In genomic region chr6:73461537-73462350, GRCh38 we compare ENCODE assay signal across 1 cellular context.
TF ChIP-seq lines count a peak whose summit lies in the region.

Gene MTO1 (plus strand): TSS chr6:73461737. CDS start chr6:73461855, 118 bp downstream.

TF ChIP-seq in HepG2, 621 proteins besides CTCF, POLR2A, EP300 and RAD21 (continued from another document and continues in another):
- TF ChIP-seq BHLHE40 (IDR thresholded peaks at IDR 0.05; ENCODE audit: low read length) (no peak), ZNF431 (CRISPR knock-in tag; IDR thresholded peaks at IDR 0.05; ENCODE audit: borderline replicate concordance, low read depth) (peak; percentile 77; the same call in 1 of the 2 replicates), PRDM4 (CRISPR knock-in tag; IDR thresholded peaks at IDR 0.05; ENCODE audit: borderline replicate concordance) (no peak), JUND (CRISPR knock-in tag; IDR thresholded peaks at IDR 0.05) (0 out of 2 replicates have a peak, but pooled peaks have one; percentile 31), ZBTB7A (CRISPR knock-in tag; IDR thresholded peaks at IDR 0.05) (peak; percentile 43), ZNF296 (CRISPR knock-in tag; conservative IDR thresholded peaks at IDR 0.05) (peak; percentile 24; the same call in 1 of the 2 replicates), TAF15 (IDR thresholded peaks at IDR 0.05; ENCODE audit: low read depth, low read length, poor library complexity, severe bottlenecking) (no peak), RELA (CRISPR knock-in tag; IDR thresholded peaks at IDR 0.05) (no peak; the same call in 1 of the 2 replicates), ZNF724P (CRISPR knock-in tag; IDR thresholded peaks at IDR 0.05; ENCODE audit: borderline replicate concordance) (0 out of 2 replicates have a peak, but pooled peaks have one; percentile 28), SIX1 (CRISPR knock-in tag; IDR thresholded peaks at IDR 0.05; ENCODE audit: borderline replicate concordance) (no peak), ZNF776 (CRISPR knock-in tag; IDR thresholded peaks at IDR 0.05) (no peak), ZNF780A (CRISPR knock-in tag; IDR thresholded peaks at IDR 0.05) (0 out of 2 replicates have a peak, but pooled peaks have one; percentile 48), ZNF383 (CRISPR knock-in tag; IDR thresholded peaks at IDR 0.05; ENCODE audit: borderline replicate concordance) (no peak), KDM5A (IDR thresholded peaks at IDR 0.05; ENCODE audit: borderline replicate concordance, low read length) (peak; percentile 75), ZNF318 (CRISPR knock-in tag; IDR thresholded peaks at IDR 0.05) (peak; percentile 68; the same call in 1 of the 2 replicates), JARID2 (CRISPR knock-in tag; IDR thresholded peaks at IDR 0.05; ENCODE audit: insufficient replicate concordance) (no peak), TFDP2 (CRISPR knock-in tag; IDR thresholded peaks at IDR 0.05) (peak; percentile 58), SSRP1 (CRISPR knock-in tag; IDR thresholded peaks at IDR 0.05) (0 out of 2 replicates have a peak, but pooled peaks have one; percentile 27), ZBTB44 (CRISPR knock-in tag; IDR thresholded peaks at IDR 0.05) (no peak), CBX5 (CRISPR knock-in tag; IDR thresholded peaks at IDR 0.05; ENCODE audit: borderline replicate concordance) (0 out of 2 replicates have a peak, but pooled peaks have one; percentile 34), SCMH1 (CRISPR knock-in tag; IDR thresholded peaks at IDR 0.05; ENCODE audit: borderline replicate concordance) (no peak), ZNF331 (CRISPR knock-in tag; IDR thresholded peaks at IDR 0.05) (0 out of 2 replicates have a peak, but pooled peaks have one; percentile 16), ZNF274 (CRISPR knock-in tag; IDR thresholded peaks at IDR 0.05) (peak; percentile 72), MIER3 (CRISPR knock-in tag; IDR thresholded peaks at IDR 0.05; ENCODE audit: borderline replicate concordance) (0 out of 2 replicates have a peak, but pooled peaks have one; percentile 20), ZNF557 (CRISPR knock-in tag; IDR thresholded peaks at IDR 0.05) (0 out of 2 replicates have a peak, but pooled peaks have one; percentile 32), NFE2L1 (CRISPR knock-in tag; IDR thresholded peaks at IDR 0.05; ENCODE audit: borderline replicate concordance) (no peak), HNRNPUL1 (IDR thresholded peaks at IDR 0.05; ENCODE audit: low read depth, low read length) (no peak), NCOA5 (CRISPR knock-in tag; IDR thresholded peaks at IDR 0.05) (no peak), HOXA9 (CRISPR knock-in tag; IDR thresholded peaks at IDR 0.05; ENCODE audit: borderline replicate concordance) (no peak), ZNF275 (CRISPR knock-in tag; IDR thresholded peaks at IDR 0.05; ENCODE audit: borderline replicate concordance) (no peak), ZZZ3 (CRISPR knock-in tag; IDR thresholded peaks at IDR 0.05; ENCODE audit: borderline replicate concordance) (no peak), ZNF256 (CRISPR knock-in tag; conservative IDR thresholded peaks at IDR 0.05) (no peak), TP53 (CRISPR knock-in tag; conservative IDR thresholded peaks at IDR 0.05) (no peak), ZNF740 (CRISPR knock-in tag; IDR thresholded peaks at IDR 0.05) (no peak), ZNF207 (IDR thresholded peaks at IDR 0.05; ENCODE audit: borderline replicate concordance) (no peak), NRL (CRISPR knock-in tag; IDR thresholded peaks at IDR 0.05; ENCODE audit: borderline replicate concordance) (peak; percentile 64; the same call in 1 of the 2 replicates), XRCC5 (optimal IDR thresholded peaks at IDR 0.05; ENCODE audit: low read length) (peak; percentile 34), BORCS8-MEF2B (CRISPR knock-in tag; IDR thresholded peaks at IDR 0.05) (peak; percentile 29; the same call in 1 of the 2 replicates), ZNF230 (CRISPR knock-in tag; IDR thresholded peaks at IDR 0.05) (no peak), PRDM10 (CRISPR knock-in tag; IDR thresholded peaks at IDR 0.05; ENCODE audit: low read depth) (peak; percentile 94), GTF2F1 (IDR thresholded peaks at IDR 0.05; ENCODE audit: low read length) (no peak)
